In the genomic region with DNA sequence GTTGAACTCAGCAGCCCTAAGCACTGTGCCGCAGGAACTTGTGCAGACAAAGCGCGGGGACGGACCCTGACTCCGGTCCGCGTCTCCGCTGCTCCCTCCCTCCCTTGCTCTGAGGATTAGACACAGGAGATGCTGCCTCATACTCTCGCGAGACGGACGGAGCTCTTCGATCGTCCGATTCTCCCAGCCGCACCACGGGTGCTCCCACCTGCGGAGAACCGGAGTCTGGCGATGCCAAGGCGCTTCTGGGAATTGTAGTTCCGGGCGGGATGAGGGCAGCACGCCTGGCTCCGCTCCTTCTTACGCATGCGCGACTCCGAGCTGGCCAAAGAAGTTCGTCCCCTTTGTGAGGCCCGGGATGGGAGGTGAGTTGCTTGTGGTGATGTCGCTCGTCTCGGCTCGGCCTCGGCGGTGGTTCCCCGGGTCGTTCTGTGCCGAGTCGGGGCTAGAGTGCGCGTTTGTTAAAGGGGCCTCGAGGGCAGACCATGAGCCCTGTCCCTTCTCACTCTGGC, we compare ENCODE assay signal across 8 cellular contexts. TPM values are rescaled to one million over a fixed set of nuclear protein-coding genes. Genes with fewer than 3 reads are reported as not detected.
A peak's percentile ranks its signal among the peaks of the same experiment; 100 is the strongest.
DNase-seq lines count a peak whose midpoint lies in the region; ATAC-seq, FAIRE-seq and TF ChIP-seq lines count a peak whose summit lies in the region.

TSS of gene ZNF286A (plus strand) at position 340 of the 512 bp plus-strand sequence. CDS start 578 bp downstream, outside the sequence.

- DNase-seq in Ammon's horn (ENCODE audit: low spot score) = peak; percentile 98
- DNase-seq in NCI-H460 (ENCODE audit: extremely low read depth, low read depth) = peak; percentile 100
- peak; percentile 100 for DNase-seq in cerebellar nuclear complex (lab: John Stamatoyannopoulos, UW)
- peak; percentile 94 for DNase-seq in stimulated activated CD4-positive, alpha-beta T cell treated with anti-CD3 and anti-CD28 coated beads, Interleukin-12 subunit alpha, Interleukin-12 subunit beta, amount 100 ng/mL, for 4 hours

- FAIRE-seq in islet of Langerhans (lab: Jason Lieb, UNC) = peak; percentile 24

- peak; percentile 98 for ATAC-seq in HG03432 (IDR thresholded peaks at IDR 0.05; ENCODE audit: unreplicated experiment)
- ATAC-seq in activated CD4-positive, CD25-positive, alpha-beta regulatory T cell treated with anti-CD3 and anti-CD28 coated beads, Interleukin-2, amount 50 U/mL, for 24 hours = peak; percentile 98 to 99

- TF ChIP-seq POLR2A in GM19193 (IDR thresholded peaks at IDR 0.05; ENCODE audit: extremely low read depth, insufficient read depth, insufficient read length) = peak; percentile 40

RNA-seq across cellular contexts. Expression of gene ZNF286A, which starts in this region (rescaled TPM):
- 42.9 and 43.8 TPM in 2 replicates for total RNA-seq in NCI-H460 (2014; rRNA removed; shearing (Covaris generic))
- polyA plus RNA-seq in NCI-H460 (2014; cell fraction: nucleus; rRNA removed) = 14.7 and 26.6 TPM in 2 replicates

Comparison
In these comparisons a context has a peak if more than half of its experiments do, and no peak if none do; other contexts are left out.
1. Peak in every context shown above with its lines: DNase-seq and ATAC-seq.